ENCODE assay signal across 29 cellular contexts in the genomic region with DNA sequence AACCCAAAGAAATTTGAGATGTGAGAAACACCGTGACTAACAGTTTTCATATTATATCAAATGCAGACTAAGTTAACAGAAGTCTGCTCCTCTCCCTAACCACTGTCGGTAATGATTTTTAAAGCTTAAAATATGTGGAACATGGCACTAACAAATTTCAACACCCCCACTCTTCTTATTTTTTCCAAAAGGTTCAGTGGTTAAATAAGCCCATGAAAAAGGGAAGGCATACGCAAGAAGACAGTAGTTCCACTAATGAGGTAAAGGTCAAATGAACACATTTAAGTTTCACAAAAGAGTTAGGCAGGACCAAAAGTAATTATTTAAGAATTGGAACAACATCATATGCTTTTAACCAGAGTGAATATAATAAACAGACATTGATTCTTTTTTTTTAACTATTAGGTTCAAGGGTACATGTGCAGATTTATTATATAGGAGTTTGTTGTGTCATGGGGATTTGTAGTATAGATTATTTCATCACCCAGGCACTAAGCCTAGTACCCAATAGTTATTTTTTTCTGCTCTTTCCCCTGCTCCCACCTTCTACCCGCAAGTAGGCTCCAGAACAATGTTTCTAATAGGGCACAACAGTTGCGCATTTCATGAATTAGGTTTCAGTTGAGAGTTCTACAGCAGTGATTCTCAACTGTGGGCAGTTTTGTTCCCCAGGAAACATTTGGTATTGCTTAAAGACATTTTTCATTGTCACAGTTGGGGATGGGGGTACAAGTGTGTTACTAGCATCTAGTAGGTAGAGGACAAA.
"Had no signal": no experiment of that assay in that cellular context is flagged by ENCODE, and none has a peak within 500 bp of the region (broad histone marks: within the 10 kb centered on the region; RNA-seq: fewer than 3 reads in every experiment).

No MANE protein-coding gene starts in this region.

- H3K4me3 ChIP-seq: ovary, psoas muscle, right lobe of liver, sigmoid colon, stomach, thoracic aorta, thyroid gland, tibial nerve, upper lobe of left lung, uterus had no signal

- H3K27me3 Mint-ChIP-seq: naive thymus-derived CD4-positive, alpha-beta T cell; progenitor cell of endocrine pancreas; stimulated activated naive B cell treated with anti-CD40 and anti-IgM and Interleukin-4, amounts not matched to agents 10 μg/mL and 1 μg/mL and 100 μg/mL, for 72 hours; stimulated activated naive CD8-positive, alpha-beta T cell treated with anti-CD3 and anti-CD28 coated beads, Interleukin-15, Interleukin-2, amounts not matched to agents 100 ng/mL and 50 ng/mL, for 24 hours had no signal

- H3K36me3 ChIP-seq: ovary, right lobe of liver, uterus had no signal

- H3K4me1 Mint-ChIP-seq: nephron; neural crest cell; stimulated activated effector memory CD8-positive, alpha-beta T cell treated with anti-CD3 and anti-CD28 coated beads, Interleukin-12 subunit alpha, Interleukin-12 subunit beta, amount 100 ng/mL, for 72 hours had no signal

- DNase-seq: naive thymus-derived CD4-positive, alpha-beta T cell; natural killer cell; occipital lobe; ovary; posterior cingulate gyrus; psoas muscle; right cardiac atrium; right lobe of liver; sigmoid colon; small intestine; stimulated activated CD4-positive, alpha-beta T cell treated with anti-CD3 and anti-CD28 coated beads, Interleukin-15, amount 100 ng/mL, for 24 hours; stimulated activated CD4-positive, alpha-beta T cell treated with anti-CD3 and anti-CD28 coated beads, Interleukin-2, amount 100 ng/mL, for 24 hours; stimulated activated CD4-positive, alpha-beta T cell treated with anti-CD3 and anti-CD28 coated beads, Interleukin-2, amount 100 ng/mL, for 48 hours; stimulated activated CD4-positive, alpha-beta T cell treated with anti-CD3 and anti-CD28 coated beads, Interleukin-4, amount 100 ng/mL, for 24 hours; stimulated activated naive B cell treated with anti-CD40 and anti-IgM and Interleukin-4, amounts not matched to agents 10 μg/mL and 1 μg/mL and 100 μg/mL, for 72 hours; stimulated activated naive CD4-positive, alpha-beta T cell treated with Interleukin-2 at 50 U/mL for 16 hours; stomach; thyroid gland; trophoblast cell; upper lobe of left lung; uterus had no signal

- H3K9me3 ChIP-seq: ovary, psoas muscle, right lobe of liver, thoracic aorta, thyroid gland, uterus had no signal

- H3K27me3 ChIP-seq: ovary, right lobe of liver, sigmoid colon, stomach, thyroid gland, tibial nerve, upper lobe of left lung, uterus had no signal

- H3K27ac ChIP-seq: ovary, parathyroid adenoma, psoas muscle, right lobe of liver, sigmoid colon, stomach, thoracic aorta, thyroid gland, tibial nerve, upper lobe of left lung, uterus had no signal

- H3K4me3 Mint-ChIP-seq: naive thymus-derived CD4-positive, alpha-beta T cell; natural killer cell; nephron; neural crest cell; stimulated activated effector memory CD8-positive, alpha-beta T cell treated with anti-CD3 and anti-CD28 coated beads, Interleukin-12 subunit alpha, Interleukin-12 subunit beta, amount 100 ng/mL, for 72 hours; stimulated activated naive B cell treated with anti-CD40 and anti-IgM and Interleukin-4, amounts not matched to agents 10 μg/mL and 1 μg/mL and 100 μg/mL, for 72 hours; stimulated activated naive CD8-positive, alpha-beta T cell treated with anti-CD3 and anti-CD28 coated beads, Interleukin-15, Interleukin-2, amounts not matched to agents 100 ng/mL and 50 ng/mL, for 24 hours had no signal

- H3K4me1 ChIP-seq: parathyroid adenoma, right lobe of liver, sigmoid colon, stomach, thyroid gland, tibial nerve, upper lobe of left lung, uterus had no signal

- H2AFZ ChIP-seq: parathyroid adenoma had no signal

- H3K9me3 Mint-ChIP-seq: stimulated activated effector memory CD8-positive, alpha-beta T cell treated with anti-CD3 and anti-CD28 coated beads, Interleukin-12 subunit alpha, Interleukin-12 subunit beta, amount 100 ng/mL, for 72 hours had no signal

- H3K79me2 ChIP-seq: parathyroid adenoma had no signal

- H3K9ac ChIP-seq: parathyroid adenoma had no signal

- H3K27ac Mint-ChIP-seq: naive thymus-derived CD4-positive, alpha-beta T cell; natural killer cell; nephron; progenitor cell of endocrine pancreas; stimulated activated effector memory CD8-positive, alpha-beta T cell treated with anti-CD3 and anti-CD28 coated beads, Interleukin-12 subunit alpha, Interleukin-12 subunit beta, amount 100 ng/mL, for 72 hours; stimulated activated naive B cell treated with anti-CD40 and anti-IgM and Interleukin-4, amounts not matched to agents 10 μg/mL and 1 μg/mL and 100 μg/mL, for 72 hours; stimulated activated naive CD8-positive, alpha-beta T cell treated with anti-CD3 and anti-CD28 coated beads, Interleukin-15, Interleukin-2, amounts not matched to agents 100 ng/mL and 50 ng/mL, for 24 hours had no signal
